8 cellular contexts compared by ENCODE assay signal in the genomic region with DNA sequence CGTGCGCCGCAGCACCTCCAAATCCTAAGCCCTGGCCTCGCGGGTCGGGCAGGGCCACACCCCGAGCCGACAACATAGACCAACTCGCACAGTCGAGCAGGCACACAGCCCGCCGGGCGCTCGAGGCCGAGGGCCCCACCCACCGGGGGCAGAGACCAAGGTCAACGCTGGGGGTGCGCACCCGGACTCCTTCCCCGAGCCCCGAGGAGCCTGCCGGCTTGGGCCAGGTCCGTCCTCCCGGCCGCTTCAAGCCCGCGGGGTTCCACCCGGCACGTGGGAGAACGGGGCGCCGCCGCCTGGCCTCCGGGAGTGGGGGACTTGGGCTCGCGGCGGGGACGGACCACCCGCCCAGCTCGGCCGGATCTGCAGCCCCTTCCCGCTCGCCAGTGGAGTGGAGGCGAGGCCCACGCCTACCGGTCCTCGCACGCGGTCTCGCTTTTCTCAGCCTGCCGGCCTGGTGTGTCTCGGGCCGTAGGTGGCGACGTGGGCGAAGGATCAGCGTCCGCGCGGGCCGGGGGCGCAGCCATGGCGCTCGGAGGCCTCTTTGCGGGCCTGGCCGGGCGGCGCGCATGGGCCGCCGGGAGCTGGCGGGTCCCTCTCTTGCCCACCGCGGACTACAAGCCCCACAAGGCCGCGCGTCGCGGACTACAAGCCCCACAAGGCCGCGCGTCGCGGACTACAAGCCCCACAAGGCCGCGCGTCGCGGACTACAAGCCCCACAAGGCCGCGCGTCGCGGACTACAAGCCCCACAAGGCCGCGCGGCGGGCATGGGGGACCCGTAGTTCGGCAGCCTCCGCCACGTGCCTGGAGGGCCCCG. TPM values are rescaled to one million over a fixed set of nuclear protein-coding genes. Genes with fewer than 3 reads are reported as not detected.
DNase-seq lines count a peak whose midpoint lies in the region; ATAC-seq and TF ChIP-seq lines count a peak whose summit lies in the region.

A gene (minus strand): TSS at position 571 of the 818 bp plus-strand sequence. CDS start 44 bp downstream, at position 527.

- no peaks in the 10 kb centered on the region for H3K9me3 Mint-ChIP-seq in activated naive CD8-positive, alpha-beta T cell (ENCODE audit: low read depth)
- H3K9me3 Mint-ChIP-seq in osteocyte (ENCODE audit: unreplicated experiment) = no peaks in the 10 kb centered on the region

- peaks cover 17% of the 10 kb centered on the region for H3K4me1 ChIP-seq in ES-I3 (ENCODE audit: insufficient read depth, low read length)
- peaks cover 61% of the 10 kb centered on the region for H3K4me1 ChIP-seq in Karpas-422 (ENCODE audit: low read length)
- H3K4me1 ChIP-seq in thymus (ENCODE audit: control insufficient read depth, insufficient read depth, low read length) = peaks cover 18% of the 10 kb centered on the region

- peaks cover 36% of the 10 kb centered on the region; the same call in 1 of the 2 replicates for H4K20me1 ChIP-seq in Karpas-422 (ENCODE audit: insufficient read depth, low read depth, low read length)

- H3K9me2 ChIP-seq in Karpas-422 (replicated peaks; ENCODE audit: insufficient read depth, low read length) = no peaks in the 10 kb centered on the region

- H2AFZ ChIP-seq in Karpas-422 (ENCODE audit: low read length) = peak within 1 kb of the TSS; percentile 63; the same call in 1 of the 2 replicates

- ATAC-seq in GM21825 (IDR thresholded peaks at IDR 0.05; ENCODE audit: unreplicated experiment) = peak; percentile 56
- peak; percentile 86 for ATAC-seq in SK-N-SH treated with all-trans-retinoic acid at 6 μM for 48 hours

- peak; percentile 94 for DNase-seq in Karpas-422
- peak; percentile 83 for DNase-seq in glomerular visceral epithelial cell (ENCODE audit: extremely low spot score)
- peak; percentile 97 for DNase-seq in osteocyte (ENCODE audit: extremely low spot score, unreplicated experiment)

- no peaks in the 10 kb centered on the region for H3K27me3 Mint-ChIP-seq in activated naive CD8-positive, alpha-beta T cell
- H3K27me3 Mint-ChIP-seq in osteocyte (ENCODE audit: unreplicated experiment) = no peaks in the 10 kb centered on the region

- H3K27me3 ChIP-seq in Karpas-422 (ENCODE audit: low read length) = no peaks in the 10 kb centered on the region
- no peaks in the 10 kb centered on the region for H3K27me3 ChIP-seq in thymus (ENCODE audit: control insufficient read depth, insufficient read depth)

- peak within 1 kb of the TSS; percentile 97 for H3K4me2 ChIP-seq in Karpas-422 (ENCODE audit: low read depth, low read length, poor library complexity, severe bottlenecking)

- H3K36me3 Mint-ChIP-seq in activated naive CD8-positive, alpha-beta T cell = no peaks in the 10 kb centered on the region
- peaks cover 5% of the 10 kb centered on the region for H3K36me3 Mint-ChIP-seq in osteocyte (ENCODE audit: unreplicated experiment)

- H3K9me3 ChIP-seq in ES-I3 (ENCODE audit: control insufficient read depth, insufficient read depth, low read length) (no peaks in the 10 kb centered on the region), Karpas-422 (ENCODE audit: low read length) (no peaks in the 10 kb centered on the region), thymus (ENCODE audit: control insufficient read depth) (no peaks in the 10 kb centered on the region)

- peaks cover 47% of the 10 kb centered on the region for H3K79me2 ChIP-seq in Karpas-422 (ENCODE audit: low read length)

- TF ChIP-seq CTCF in osteocyte (IDR thresholded peaks at IDR 0.05) = peak; percentile 2

- peak within 1 kb of the TSS; percentile 86 for H3K27ac Mint-ChIP-seq in activated naive CD8-positive, alpha-beta T cell
- H3K27ac Mint-ChIP-seq in osteocyte (ENCODE audit: unreplicated experiment) = peak within 1 kb of the TSS; percentile 72

- H3K36me3 ChIP-seq in ES-I3 (ENCODE audit: insufficient read depth, low read length) = peaks cover 3% of the 10 kb centered on the region; the same call in 1 of the 2 replicates
- no peaks in the 10 kb centered on the region for H3K36me3 ChIP-seq in Karpas-422 (ENCODE audit: insufficient read depth, low read length)
- peaks cover 27% of the 10 kb centered on the region for H3K36me3 ChIP-seq in thymus (ENCODE audit: control insufficient read depth, insufficient read depth)

- H3K4me3 Mint-ChIP-seq in activated naive CD8-positive, alpha-beta T cell = peak within 1 kb of the TSS; percentile 84
- peak within 1 kb of the TSS; percentile 81 for H3K4me3 Mint-ChIP-seq in osteocyte (ENCODE audit: unreplicated experiment)

- H3K9ac ChIP-seq in ES-I3 (ENCODE audit: low read depth, low read length) = peak within 1 kb of the TSS; percentile 94
- H3K9ac ChIP-seq in Karpas-422 (ENCODE audit: low read length) = peak within 1 kb of the TSS; percentile 99

- peak within 1 kb of the TSS; percentile 94 for H3K4me3 ChIP-seq in Karpas-422 (ENCODE audit: low read length)
- peak within 1 kb of the TSS; percentile 97 for H3K4me3 ChIP-seq in thymus (ENCODE audit: low read length)

- WGBS in thymus = under 1% methylated on average over 103 of the region's 103 CpGs

- H3K4me1 Mint-ChIP-seq in activated naive CD8-positive, alpha-beta T cell (ENCODE audit: low read depth) = peaks cover 36% of the 10 kb centered on the region
- peaks cover 39% of the 10 kb centered on the region for H3K4me1 Mint-ChIP-seq in osteocyte (ENCODE audit: unreplicated experiment)

- H3K27ac ChIP-seq in Karpas-422 (ENCODE audit: low read length) (peak within 1 kb of the TSS; percentile 81), thymus (ENCODE audit: low read depth) (peak within 1 kb of the TSS; percentile 64)

TF ChIP-seq in SK-N-SH treated with all-trans-retinoic acid at 6 μM for 48 hours, 23 proteins besides CTCF, POLR2A, EP300 and RAD21:
- TF ChIP-seq TCF4 (CRISPR knock-in tag; IDR thresholded peaks at IDR 0.05; ENCODE audit: borderline replicate concordance) (no peak), ZFP3 (CRISPR knock-in tag; IDR thresholded peaks at IDR 0.05) (peak; percentile 76), CSDC2 (CRISPR knock-in tag; IDR thresholded peaks at IDR 0.05) (peak; percentile 22; the same call in 1 of the 2 replicates), SNAI2 (CRISPR knock-in tag; IDR thresholded peaks at IDR 0.05) (no peak), ZNF565 (CRISPR knock-in tag; conservative IDR thresholded peaks at IDR 0.05; ENCODE audit: low read depth) (0 out of 2 replicates have a peak, but pooled peaks have one; percentile 47)
- TF ChIP-seq, protein P1, sequence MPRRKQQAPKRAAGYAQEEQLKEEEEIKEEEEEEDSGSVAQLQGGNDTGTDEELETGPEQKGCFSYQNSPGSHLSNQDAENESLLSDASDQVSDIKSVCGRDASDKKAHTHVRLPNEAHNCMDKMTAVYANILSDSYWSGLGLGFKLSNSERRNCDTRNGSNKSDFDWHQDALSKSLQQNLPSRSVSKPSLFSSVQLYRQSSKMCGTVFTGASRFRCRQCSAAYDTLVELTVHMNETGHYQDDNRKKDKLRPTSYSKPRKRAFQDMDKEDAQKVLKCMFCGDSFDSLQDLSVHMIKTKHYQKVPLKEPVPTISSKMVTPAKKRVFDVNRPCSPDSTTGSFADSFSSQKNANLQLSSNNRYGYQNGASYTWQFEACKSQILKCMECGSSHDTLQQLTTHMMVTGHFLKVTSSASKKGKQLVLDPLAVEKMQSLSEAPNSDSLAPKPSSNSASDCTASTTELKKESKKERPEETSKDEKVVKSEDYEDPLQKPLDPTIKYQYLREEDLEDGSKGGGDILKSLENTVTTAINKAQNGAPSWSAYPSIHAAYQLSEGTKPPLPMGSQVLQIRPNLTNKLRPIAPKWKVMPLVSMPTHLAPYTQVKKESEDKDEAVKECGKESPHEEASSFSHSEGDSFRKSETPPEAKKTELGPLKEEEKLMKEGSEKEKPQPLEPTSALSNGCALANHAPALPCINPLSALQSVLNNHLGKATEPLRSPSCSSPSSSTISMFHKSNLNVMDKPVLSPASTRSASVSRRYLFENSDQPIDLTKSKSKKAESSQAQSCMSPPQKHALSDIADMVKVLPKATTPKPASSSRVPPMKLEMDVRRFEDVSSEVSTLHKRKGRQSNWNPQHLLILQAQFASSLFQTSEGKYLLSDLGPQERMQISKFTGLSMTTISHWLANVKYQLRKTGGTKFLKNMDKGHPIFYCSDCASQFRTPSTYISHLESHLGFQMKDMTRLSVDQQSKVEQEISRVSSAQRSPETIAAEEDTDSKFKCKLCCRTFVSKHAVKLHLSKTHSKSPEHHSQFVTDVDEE (CRISPR knock-in tag; IDR thresholded peaks at IDR 0.05) = peak; percentile 80
- TF ChIP-seq, protein P2, sequence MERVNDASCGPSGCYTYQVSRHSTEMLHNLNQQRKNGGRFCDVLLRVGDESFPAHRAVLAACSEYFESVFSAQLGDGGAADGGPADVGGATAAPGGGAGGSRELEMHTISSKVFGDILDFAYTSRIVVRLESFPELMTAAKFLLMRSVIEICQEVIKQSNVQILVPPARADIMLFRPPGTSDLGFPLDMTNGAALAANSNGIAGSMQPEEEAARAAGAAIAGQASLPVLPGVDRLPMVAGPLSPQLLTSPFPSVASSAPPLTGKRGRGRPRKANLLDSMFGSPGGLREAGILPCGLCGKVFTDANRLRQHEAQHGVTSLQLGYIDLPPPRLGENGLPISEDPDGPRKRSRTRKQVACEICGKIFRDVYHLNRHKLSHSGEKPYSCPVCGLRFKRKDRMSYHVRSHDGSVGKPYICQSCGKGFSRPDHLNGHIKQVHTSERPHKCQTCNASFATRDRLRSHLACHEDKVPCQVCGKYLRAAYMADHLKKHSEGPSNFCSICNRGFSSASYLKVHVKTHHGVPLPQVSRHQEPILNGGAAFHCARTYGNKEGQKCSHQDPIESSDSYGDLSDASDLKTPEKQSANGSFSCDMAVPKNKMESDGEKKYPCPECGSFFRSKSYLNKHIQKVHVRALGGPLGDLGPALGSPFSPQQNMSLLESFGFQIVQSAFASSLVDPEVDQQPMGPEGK (CRISPR knock-in tag; IDR thresholded peaks at IDR 0.05; ENCODE audit: borderline replicate concordance) = no peak

RNA-seq across cellular contexts. Expression of the gene that starts here (rescaled TPM):
- total RNA-seq in Karpas-422 (2014; rRNA removed; shearing (Covaris generic); ENCODE audit: low replicate concordance) = 32.3 and 35.3 TPM in 2 replicates
- total RNA-seq in osteocyte = 35.5 and 35.9 TPM in 2 replicates
- 51.8 TPM for polyA plus RNA-seq in thymus

Comparison
In these comparisons a context has a peak if more than half of its experiments do, and no peak if none do; other contexts are left out.
1. Peak in every context shown above with its lines: DNase-seq, ATAC-seq, H3K4me3 ChIP-seq and H3K27ac ChIP-seq.